ENCODE assay signal across 8 cellular contexts in the genomic region with DNA sequence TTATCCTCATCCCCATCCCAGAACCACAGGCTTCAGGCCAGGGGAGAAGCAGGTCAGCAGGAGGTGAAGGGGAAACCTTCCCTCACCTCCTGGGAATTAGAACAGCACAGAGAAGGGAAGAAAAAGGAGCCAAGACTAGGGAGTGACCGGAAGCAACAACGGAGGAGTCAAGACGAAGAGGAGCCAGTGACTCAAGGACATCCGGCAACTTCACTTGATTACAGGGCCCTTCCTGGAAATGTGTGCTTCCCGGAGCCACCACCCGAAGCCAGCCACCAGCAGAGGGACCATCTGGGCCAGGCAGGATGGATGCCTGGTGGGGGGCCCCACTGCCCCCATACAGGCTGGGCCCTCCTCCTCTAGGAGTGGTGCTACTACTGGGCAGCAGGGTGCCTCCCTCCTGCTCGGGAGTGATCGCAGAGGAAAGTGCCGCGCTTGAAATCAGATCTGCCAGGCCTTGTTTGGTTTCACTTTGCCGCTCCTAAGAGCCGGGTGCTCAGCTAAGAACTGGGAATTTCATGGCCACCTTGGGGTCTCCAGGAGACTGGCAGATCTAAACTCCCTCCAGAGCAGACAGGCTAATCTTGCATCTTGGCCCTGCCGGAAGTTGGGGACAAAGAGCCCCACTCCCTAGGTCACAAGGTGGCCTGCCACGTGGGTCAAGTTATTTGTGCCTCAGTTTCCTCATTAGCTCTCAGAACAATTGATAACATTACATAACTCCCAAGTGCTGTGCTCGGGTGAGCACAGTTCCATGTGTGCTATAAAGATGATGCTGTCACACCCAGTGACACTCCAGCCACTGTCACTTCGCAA. TPM values are rescaled to one million over a fixed set of nuclear protein-coding genes. Genes with fewer than 3 reads are reported as not detected.
DNase-seq lines count a peak whose midpoint lies in the region; ATAC-seq and TF ChIP-seq lines count a peak whose summit lies in the region.

No MANE protein-coding gene starts in this region.

- WGBS in mesodermal cell (ENCODE audit: insufficient coverage in 2 of 2), 2 experiments = 35 to 39% methylated on average over 15 to 16 of the region's 16 CpGs
- WGBS in aorta, 2 donors = 7 to 10% methylated on average over 16 of the region's 16 CpGs

- ATAC-seq in GM18505 (IDR thresholded peaks at IDR 0.05; ENCODE audit: unreplicated experiment) (no peak), aorta (ENCODE audit: low FRiP score) (peak; percentile 74), HG03571 (IDR thresholded peaks at IDR 0.05; ENCODE audit: unreplicated experiment) (no peak)

- H3K27ac ChIP-seq in mesodermal cell (ENCODE audit: low read depth, low read length, severe bottlenecking) (peak overlapping the region; percentile 87), aorta (ENCODE audit: low read depth in 1 of 2, low read length in 2 of 2) (peak overlapping the region; percentile 88 to 98)

- H3K36me3 ChIP-seq in mesodermal cell (ENCODE audit: control insufficient read depth, insufficient read depth, low read length) (peaks cover 29% of the 10 kb centered on the region), aorta (ENCODE audit: control insufficient read depth in 1 of 2, insufficient read depth in 2 of 2, low read length in 1 of 2) (no peaks in the 10 kb centered on the region)

- intact Hi-C loops in aorta (cut with DNase I) = loop anchor here in 1 of 2 donors (5.0 to 10.0 kb wide), 2 partner anchors 37 to 50 kb away; no protein-coding TSS in a partner anchor

- peak; percentile 96 for DNase-seq in NCI-H69 (lab: John Stamatoyannopoulos, UW)
- DNase-seq in dermis microvascular lymphatic vessel endothelial cell (ENCODE audit: low read depth in 2 of 2) = peak; percentile 20 to 74
- peak; percentile 85 to 88 for DNase-seq in aorta
- no peak for DNase-seq in SKM-1 (lab: John Stamatoyannopoulos, UW; ENCODE audit: unreplicated experiment)
- no peak for DNase-seq in NCI-H1694 (lab: John Stamatoyannopoulos, UW)

- H3K9me3 ChIP-seq in mesodermal cell (ENCODE audit: control insufficient read depth, low read length) (no peaks in the 10 kb centered on the region), aorta (ENCODE audit: control insufficient read depth, low read length) (no peaks in the 10 kb centered on the region)

- TF ChIP-seq POLR2A in GM18505 (IDR thresholded peaks at IDR 0.05; ENCODE audit: borderline replicate concordance, extremely low read depth, insufficient read depth, insufficient read length) = peak; percentile 21

- H3K27me3 ChIP-seq in aorta (ENCODE audit: control insufficient read depth in 1 of 2, insufficient read depth in 2 of 2, low read length in 1 of 2) = no peaks in the 10 kb centered on the region

- H3K4me3 ChIP-seq in mesodermal cell (ENCODE audit: extremely low read depth, insufficient read depth, low read length, poor library complexity, severe bottlenecking) (no peak overlapping the region), aorta (ENCODE audit: low read length in 2 of 2) (peak overlapping the region in 1 of 2 donors; percentile 0)

- H3K4me1 ChIP-seq in mesodermal cell (ENCODE audit: control insufficient read depth, insufficient read depth, low read length, poor library complexity, severe bottlenecking) = peaks cover 59% of the 10 kb centered on the region
- H3K4me1 ChIP-seq in aorta (ENCODE audit: control insufficient read depth in 1 of 2, insufficient read depth in 2 of 2, low read length in 2 of 2) = peaks cover 3 to 6% of the 10 kb centered on the region in 2 donors

RNA-seq across cellular contexts. Expression of a gene that starts 6.6 kb away (rescaled TPM):
- 5.9 and 7.2 TPM in 2 replicates for total RNA-seq in dermis microvascular lymphatic vessel endothelial cell
- polyA plus RNA-seq in mesodermal cell (2013, experiment 1 of 2) = 41.4 TPM
- polyA plus RNA-seq in mesodermal cell (2013, experiment 2 of 2) = 35.7 TPM
- total RNA-seq in aorta = 10 to 100 TPM; 62.8 to 73.7 TPM
- polyA plus RNA-seq in aorta = 10 to 100 TPM; 23.6 to 23.8 TPM

RNA-seq across cellular contexts. Expression of a gene that starts 43.5 kb away (rescaled TPM):
- total RNA-seq in dermis microvascular lymphatic vessel endothelial cell (not detected in 2 replicates), aorta (under 1 TPM in 1 of 2 donors, not detected in 1; 0.81 TPM)
- not detected for polyA plus RNA-seq in mesodermal cell (2013, experiment 1 of 2)
- polyA plus RNA-seq in mesodermal cell (2013, experiment 2 of 2) = not detected
- not detected for polyA plus RNA-seq in aorta

Comparison
In these comparisons a context has a peak if more than half of its experiments do, and no peak if none do; other contexts are left out.
1. DNase-seq: peak in NCI-H69 (single experiment), dermis microvascular lymphatic vessel endothelial cell (2 of 2) and aorta (2 of 2); none in SKM-1 (single experiment) and NCI-H1694 (single experiment).